Comparison of ENCODE assay signal across 1 cellular context in the genomic region with DNA sequence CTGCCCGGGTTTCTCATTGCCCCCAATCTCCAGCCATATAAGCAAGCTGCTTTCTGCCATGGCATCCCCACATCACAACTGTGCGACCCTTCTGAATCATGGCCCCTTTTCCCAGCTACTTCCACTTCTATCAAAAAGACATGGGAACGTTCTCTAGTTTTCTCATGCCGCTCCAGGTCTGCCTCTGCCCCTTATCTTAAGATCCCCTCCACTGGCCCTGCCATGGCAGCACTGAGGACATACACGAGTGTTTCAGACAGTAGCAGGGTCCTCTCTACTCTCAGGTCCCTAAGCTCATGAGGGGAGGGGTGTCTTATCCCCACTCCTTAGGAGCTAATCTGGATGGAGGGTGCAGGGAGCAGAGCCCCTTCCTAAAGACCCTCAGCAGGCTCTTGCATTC.
TF ChIP-seq lines count a peak whose summit lies in the region.

No MANE protein-coding gene starts in this region.

TF ChIP-seq in HepG2, 621 proteins besides CTCF, POLR2A, EP300 and RAD21 (continued from another document):
- TF ChIP-seq, protein P1, sequence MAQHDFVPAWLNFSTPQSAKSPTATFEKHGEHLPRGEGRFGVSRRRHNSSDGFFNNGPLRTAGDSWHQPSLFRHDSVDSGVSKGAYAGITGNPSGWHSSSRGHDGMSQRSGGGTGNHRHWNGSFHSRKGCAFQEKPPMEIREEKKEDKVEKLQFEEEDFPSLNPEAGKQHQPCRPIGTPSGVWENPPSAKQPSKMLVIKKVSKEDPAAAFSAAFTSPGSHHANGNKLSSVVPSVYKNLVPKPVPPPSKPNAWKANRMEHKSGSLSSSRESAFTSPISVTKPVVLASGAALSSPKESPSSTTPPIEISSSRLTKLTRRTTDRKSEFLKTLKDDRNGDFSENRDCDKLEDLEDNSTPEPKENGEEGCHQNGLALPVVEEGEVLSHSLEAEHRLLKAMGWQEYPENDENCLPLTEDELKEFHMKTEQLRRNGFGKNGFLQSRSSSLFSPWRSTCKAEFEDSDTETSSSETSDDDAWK (CRISPR knock-in tag; IDR thresholded peaks at IDR 0.05), result no peak
- TF ChIP-seq, protein P2, sequence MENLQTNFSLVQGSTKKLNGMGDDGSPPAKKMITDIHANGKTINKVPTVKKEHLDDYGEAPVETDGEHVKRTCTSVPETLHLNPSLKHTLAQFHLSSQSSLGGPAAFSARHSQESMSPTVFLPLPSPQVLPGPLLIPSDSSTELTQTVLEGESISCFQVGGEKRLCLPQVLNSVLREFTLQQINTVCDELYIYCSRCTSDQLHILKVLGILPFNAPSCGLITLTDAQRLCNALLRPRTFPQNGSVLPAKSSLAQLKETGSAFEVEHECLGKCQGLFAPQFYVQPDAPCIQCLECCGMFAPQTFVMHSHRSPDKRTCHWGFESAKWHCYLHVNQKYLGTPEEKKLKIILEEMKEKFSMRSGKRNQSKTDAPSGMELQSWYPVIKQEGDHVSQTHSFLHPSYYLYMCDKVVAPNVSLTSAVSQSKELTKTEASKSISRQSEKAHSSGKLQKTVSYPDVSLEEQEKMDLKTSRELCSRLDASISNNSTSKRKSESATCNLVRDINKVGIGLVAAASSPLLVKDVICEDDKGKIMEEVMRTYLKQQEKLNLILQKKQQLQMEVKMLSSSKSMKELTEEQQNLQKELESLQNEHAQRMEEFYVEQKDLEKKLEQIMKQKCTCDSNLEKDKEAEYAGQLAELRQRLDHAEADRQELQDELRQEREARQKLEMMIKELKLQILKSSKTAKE (CRISPR knock-in tag; IDR thresholded peaks at IDR 0.05; ENCODE audit: borderline replicate concordance), result no peak
- no peak for TF ChIP-seq ZNF816 (CRISPR knock-in tag; IDR thresholded peaks at IDR 0.05; ENCODE audit: borderline replicate concordance)
- TF ChIP-seq, protein P3, sequence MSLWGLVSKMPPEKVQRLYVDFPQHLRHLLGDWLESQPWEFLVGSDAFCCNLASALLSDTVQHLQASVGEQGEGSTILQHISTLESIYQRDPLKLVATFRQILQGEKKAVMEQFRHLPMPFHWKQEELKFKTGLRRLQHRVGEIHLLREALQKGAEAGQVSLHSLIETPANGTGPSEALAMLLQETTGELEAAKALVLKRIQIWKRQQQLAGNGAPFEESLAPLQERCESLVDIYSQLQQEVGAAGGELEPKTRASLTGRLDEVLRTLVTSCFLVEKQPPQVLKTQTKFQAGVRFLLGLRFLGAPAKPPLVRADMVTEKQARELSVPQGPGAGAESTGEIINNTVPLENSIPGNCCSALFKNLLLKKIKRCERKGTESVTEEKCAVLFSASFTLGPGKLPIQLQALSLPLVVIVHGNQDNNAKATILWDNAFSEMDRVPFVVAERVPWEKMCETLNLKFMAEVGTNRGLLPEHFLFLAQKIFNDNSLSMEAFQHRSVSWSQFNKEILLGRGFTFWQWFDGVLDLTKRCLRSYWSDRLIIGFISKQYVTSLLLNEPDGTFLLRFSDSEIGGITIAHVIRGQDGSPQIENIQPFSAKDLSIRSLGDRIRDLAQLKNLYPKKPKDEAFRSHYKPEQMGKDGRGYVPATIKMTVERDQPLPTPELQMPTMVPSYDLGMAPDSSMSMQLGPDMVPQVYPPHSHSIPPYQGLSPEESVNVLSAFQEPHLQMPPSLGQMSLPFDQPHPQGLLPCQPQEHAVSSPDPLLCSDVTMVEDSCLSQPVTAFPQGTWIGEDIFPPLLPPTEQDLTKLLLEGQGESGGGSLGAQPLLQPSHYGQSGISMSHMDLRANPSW (CRISPR knock-in tag; IDR thresholded peaks at IDR 0.05; ENCODE audit: borderline replicate concordance), result no peak
- TF ChIP-seq, protein P4, sequence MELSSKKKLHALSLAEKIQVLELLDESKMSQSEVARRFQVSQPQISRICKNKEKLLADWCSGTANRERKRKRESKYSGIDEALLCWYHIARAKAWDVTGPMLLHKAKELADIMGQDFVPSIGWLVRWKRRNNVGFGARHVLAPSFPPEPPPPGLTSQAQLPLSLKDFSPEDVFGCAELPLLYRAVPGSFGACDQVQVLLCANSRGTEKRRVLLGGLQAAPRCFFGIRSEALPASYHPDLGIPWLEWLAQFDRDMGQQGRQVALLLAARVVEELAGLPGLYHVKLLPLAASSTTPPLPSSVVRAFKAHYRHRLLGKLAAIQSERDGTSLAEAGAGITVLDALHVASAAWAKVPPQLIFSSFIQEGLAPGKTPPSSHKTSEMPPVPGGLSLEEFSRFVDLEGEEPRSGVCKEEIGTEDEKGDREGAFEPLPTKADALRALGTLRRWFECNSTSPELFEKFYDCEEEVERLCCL (CRISPR knock-in tag; IDR thresholded peaks at IDR 0.05; ENCODE audit: borderline replicate concordance), result no peak
- TF ChIP-seq FOXK1 (CRISPR knock-in tag; IDR thresholded peaks at IDR 0.05; ENCODE audit: borderline replicate concordance, low read depth), result no peak
- no peak for TF ChIP-seq PHF21A (CRISPR knock-in tag; IDR thresholded peaks at IDR 0.05)
